Comparison of ENCODE assay signal across 1 cellular context in genomic region chr21:36060159-36060921, GRCh38.
TF ChIP-seq lines count a peak whose summit lies in the region.

Gene SETD4 (minus strand): TSS chr21:36060526. CDS start chr21:36058888, 1,638 bp downstream.

TF ChIP-seq in HepG2, 621 proteins besides CTCF, POLR2A, EP300 and RAD21 (continued from another document and continues in another):
- TF ChIP-seq ZBTB33 (CRISPR knock-in tag; IDR thresholded peaks at IDR 0.05) = no peak
- TF ChIP-seq ZBTB10 (CRISPR knock-in tag; IDR thresholded peaks at IDR 0.05; ENCODE audit: borderline replicate concordance) = no peak
- TF ChIP-seq ZNF710 (CRISPR knock-in tag; IDR thresholded peaks at IDR 0.05; ENCODE audit: borderline replicate concordance) = peak; percentile 14; the same call in 1 of the 2 replicates
- no peak for TF ChIP-seq ZFP37 (CRISPR knock-in tag; IDR thresholded peaks at IDR 0.05; ENCODE audit: borderline replicate concordance)
- 0 out of 2 replicates have a peak, but pooled peaks have one; percentile 10 for TF ChIP-seq NFYB (CRISPR knock-in tag; IDR thresholded peaks at IDR 0.05)
- TF ChIP-seq ZNF629 (CRISPR knock-in tag; conservative IDR thresholded peaks at IDR 0.05) = no peak
- TF ChIP-seq ZNF776 (CRISPR knock-in tag; IDR thresholded peaks at IDR 0.05) = no peak
- TF ChIP-seq KLF12 (CRISPR knock-in tag; IDR thresholded peaks at IDR 0.05; ENCODE audit: borderline replicate concordance) = peak; percentile 96; the same call in 1 of the 2 replicates
- peak; percentile 56; the same call in 1 of the 2 replicates for TF ChIP-seq KAT7 (CRISPR knock-in tag; IDR thresholded peaks at IDR 0.05; ENCODE audit: borderline replicate concordance)
- peak; percentile 72; the same call in 1 of the 2 replicates for TF ChIP-seq ZNF256 (CRISPR knock-in tag; conservative IDR thresholded peaks at IDR 0.05)
- no peak for TF ChIP-seq ZNF557 (CRISPR knock-in tag; IDR thresholded peaks at IDR 0.05)
- peak; percentile 80; the same call in 1 of the 2 replicates for TF ChIP-seq KLF15 (CRISPR knock-in tag; IDR thresholded peaks at IDR 0.05; ENCODE audit: borderline replicate concordance)
- no peak for TF ChIP-seq TBL1XR1 (IDR thresholded peaks at IDR 0.05; ENCODE audit: borderline replicate concordance, low read length, partially characterized antibody)
- TF ChIP-seq ZNF777 (CRISPR knock-in tag; IDR thresholded peaks at IDR 0.05) = peak; percentile 83; the same call in 1 of the 2 replicates
- no peak for TF ChIP-seq ZNF460 (CRISPR knock-in tag; IDR thresholded peaks at IDR 0.05; ENCODE audit: borderline replicate concordance)
- TF ChIP-seq ZNF335 (CRISPR knock-in tag; IDR thresholded peaks at IDR 0.05) = no peak
- no peak for TF ChIP-seq SNAPC4 (CRISPR knock-in tag; IDR thresholded peaks at IDR 0.05)
- no peak; the same call in 1 of the 2 replicates for TF ChIP-seq ZSCAN5A (CRISPR knock-in tag; IDR thresholded peaks at IDR 0.05; ENCODE audit: borderline replicate concordance)
- TF ChIP-seq BCL6 (CRISPR knock-in tag; IDR thresholded peaks at IDR 0.05) = peak; percentile 14; the same call in 1 of the 2 replicates
- TF ChIP-seq ZNF782 (CRISPR knock-in tag; IDR thresholded peaks at IDR 0.05; ENCODE audit: borderline replicate concordance) = no peak
- no peak for TF ChIP-seq NFYC (CRISPR knock-in tag; IDR thresholded peaks at IDR 0.05)
- peak; percentile 61; the same call in 1 of the 2 replicates for TF ChIP-seq KDM5A (IDR thresholded peaks at IDR 0.05; ENCODE audit: borderline replicate concordance, low read length)
- no peak for TF ChIP-seq PLRG1 (conservative IDR thresholded peaks at IDR 0.05)
- no peak for TF ChIP-seq ZFYVE20 (CRISPR knock-in tag; IDR thresholded peaks at IDR 0.05; ENCODE audit: borderline replicate concordance, low read depth)
- TF ChIP-seq HMG20B (CRISPR knock-in tag; conservative IDR thresholded peaks at IDR 0.05) = no peak
- no peak for TF ChIP-seq ZNF724P (CRISPR knock-in tag; IDR thresholded peaks at IDR 0.05; ENCODE audit: borderline replicate concordance)
- TF ChIP-seq CREM (IDR thresholded peaks at IDR 0.05) = peak; percentile 21; the same call in 1 of the 2 replicates
- TF ChIP-seq CREM (CRISPR knock-in tag; IDR thresholded peaks at IDR 0.05) = no peak
- TF ChIP-seq ZNF550 (CRISPR knock-in tag; IDR thresholded peaks at IDR 0.05; ENCODE audit: borderline replicate concordance) = no peak
- peak; percentile 56; the same call in 1 of the 2 replicates for TF ChIP-seq ZNF441 (CRISPR knock-in tag; IDR thresholded peaks at IDR 0.05; ENCODE audit: borderline replicate concordance)
- TF ChIP-seq ZBTB40 (IDR thresholded peaks at IDR 0.05) = no peak
- no peak for TF ChIP-seq ZBTB40 (CRISPR knock-in tag; IDR thresholded peaks at IDR 0.05)
- TF ChIP-seq ZNF850 (CRISPR knock-in tag; conservative IDR thresholded peaks at IDR 0.05) = no peak
- TF ChIP-seq GPN1 (CRISPR knock-in tag; IDR thresholded peaks at IDR 0.05; ENCODE audit: borderline replicate concordance) = no peak
- TF ChIP-seq PBX2 (CRISPR knock-in tag; IDR thresholded peaks at IDR 0.05) = no peak
